In the genomic region with DNA sequence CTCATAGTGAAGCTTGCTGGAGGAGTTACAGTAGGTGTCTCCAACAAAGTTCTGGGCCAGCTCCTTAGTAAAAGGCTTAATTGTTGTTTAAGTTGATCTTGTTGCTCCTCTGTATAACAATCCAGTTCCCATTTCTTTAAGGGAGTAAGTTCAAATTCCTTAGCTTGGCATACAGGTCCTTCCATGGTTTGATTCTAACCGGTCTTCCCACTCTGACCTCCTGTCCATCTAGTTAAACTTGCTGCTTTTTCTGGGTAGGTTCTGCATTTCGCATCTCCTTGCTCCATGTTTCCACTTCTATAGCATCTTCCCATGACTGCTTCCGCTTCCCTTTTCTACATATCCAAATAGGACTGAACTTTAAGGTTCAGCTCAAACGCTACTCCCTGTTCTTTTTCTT, we compare ENCODE assay signal across 1 cellular context.
TF ChIP-seq lines count a peak whose summit lies in the region.

No MANE protein-coding gene starts in this region.

TF ChIP-seq in GM23338, 12 proteins besides CTCF, POLR2A, EP300 and RAD21:
- TF ChIP-seq, protein P1, sequence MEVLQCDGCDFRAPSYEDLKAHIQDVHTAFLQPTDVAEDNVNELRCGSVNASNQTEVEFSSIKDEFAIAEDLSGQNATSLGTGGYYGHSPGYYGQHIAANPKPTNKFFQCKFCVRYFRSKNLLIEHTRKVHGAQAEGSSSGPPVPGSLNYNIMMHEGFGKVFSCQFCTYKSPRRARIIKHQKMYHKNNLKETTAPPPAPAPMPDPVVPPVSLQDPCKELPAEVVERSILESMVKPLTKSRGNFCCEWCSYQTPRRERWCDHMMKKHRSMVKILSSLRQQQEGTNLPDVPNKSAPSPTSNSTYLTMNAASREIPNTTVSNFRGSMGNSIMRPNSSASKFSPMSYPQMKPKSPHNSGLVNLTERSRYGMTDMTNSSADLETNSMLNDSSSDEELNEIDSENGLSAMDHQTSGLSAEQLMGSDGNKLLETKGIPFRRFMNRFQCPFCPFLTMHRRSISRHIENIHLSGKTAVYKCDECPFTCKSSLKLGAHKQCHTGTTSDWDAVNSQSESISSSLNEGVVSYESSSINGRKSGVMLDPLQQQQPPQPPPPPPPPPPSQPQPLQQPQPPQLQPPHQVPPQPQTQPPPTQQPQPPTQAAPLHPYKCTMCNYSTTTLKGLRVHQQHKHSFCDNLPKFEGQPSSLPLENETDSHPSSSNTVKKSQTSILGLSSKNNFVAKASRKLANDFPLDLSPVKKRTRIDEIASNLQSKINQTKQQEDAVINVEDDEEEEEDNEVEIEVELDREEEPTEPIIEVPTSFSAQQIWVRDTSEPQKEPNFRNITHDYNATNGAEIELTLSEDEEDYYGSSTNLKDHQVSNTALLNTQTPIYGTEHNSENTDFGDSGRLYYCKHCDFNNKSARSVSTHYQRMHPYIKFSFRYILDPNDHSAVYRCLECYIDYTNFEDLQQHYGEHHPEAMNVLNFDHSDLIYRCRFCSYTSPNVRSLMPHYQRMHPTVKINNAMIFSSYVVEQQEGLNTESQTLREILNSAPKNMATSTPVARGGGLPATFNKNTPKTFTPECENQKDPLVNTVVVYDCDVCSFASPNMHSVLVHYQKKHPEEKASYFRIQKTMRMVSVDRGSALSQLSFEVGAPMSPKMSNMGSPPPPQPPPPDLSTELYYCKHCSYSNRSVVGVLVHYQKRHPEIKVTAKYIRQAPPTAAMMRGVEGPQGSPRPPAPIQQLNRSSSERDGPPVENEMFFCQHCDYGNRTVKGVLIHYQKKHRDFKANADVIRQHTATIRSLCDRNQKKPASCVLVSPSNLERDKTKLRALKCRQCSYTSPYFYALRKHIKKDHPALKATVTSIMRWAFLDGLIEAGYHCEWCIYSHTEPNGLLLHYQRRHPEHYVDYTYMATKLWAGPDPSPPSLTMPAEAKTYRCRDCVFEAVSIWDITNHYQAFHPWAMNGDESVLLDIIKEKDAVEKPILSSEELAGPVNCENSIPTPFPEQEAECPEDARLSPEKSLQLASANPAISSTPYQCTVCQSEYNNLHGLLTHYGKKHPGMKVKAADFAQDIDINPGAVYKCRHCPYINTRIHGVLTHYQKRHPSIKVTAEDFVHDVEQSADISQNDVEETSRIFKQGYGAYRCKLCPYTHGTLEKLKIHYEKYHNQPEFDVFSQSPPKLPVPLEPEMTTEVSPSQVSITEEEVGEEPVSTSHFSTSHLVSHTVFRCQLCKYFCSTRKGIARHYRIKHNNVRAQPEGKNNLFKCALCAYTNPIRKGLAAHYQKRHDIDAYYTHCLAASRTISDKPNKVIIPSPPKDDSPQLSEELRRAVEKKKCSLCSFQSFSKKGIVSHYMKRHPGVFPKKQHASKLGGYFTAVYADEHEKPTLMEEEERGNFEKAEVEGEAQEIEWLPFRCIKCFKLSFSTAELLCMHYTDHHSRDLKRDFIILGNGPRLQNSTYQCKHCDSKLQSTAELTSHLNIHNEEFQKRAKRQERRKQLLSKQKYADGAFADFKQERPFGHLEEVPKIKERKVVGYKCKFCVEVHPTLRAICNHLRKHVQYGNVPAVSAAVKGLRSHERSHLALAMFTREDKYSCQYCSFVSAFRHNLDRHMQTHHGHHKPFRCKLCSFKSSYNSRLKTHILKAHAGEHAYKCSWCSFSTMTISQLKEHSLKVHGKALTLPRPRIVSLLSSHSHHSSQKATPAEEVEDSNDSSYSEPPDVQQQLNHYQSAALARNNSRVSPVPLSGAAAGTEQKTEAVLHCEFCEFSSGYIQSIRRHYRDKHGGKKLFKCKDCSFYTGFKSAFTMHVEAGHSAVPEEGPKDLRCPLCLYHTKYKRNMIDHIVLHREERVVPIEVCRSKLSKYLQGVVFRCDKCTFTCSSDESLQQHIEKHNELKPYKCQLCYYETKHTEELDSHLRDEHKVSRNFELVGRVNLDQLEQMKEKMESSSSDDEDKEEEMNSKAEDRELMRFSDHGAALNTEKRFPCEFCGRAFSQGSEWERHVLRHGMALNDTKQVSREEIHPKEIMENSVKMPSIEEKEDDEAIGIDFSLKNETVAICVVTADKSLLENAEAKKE (CRISPR knock-in tag; IDR thresholded peaks at IDR 0.05) = no peak
- TF ChIP-seq JUNB (IDR thresholded peaks at IDR 0.05; ENCODE audit: unreplicated experiment) = no peak
- TF ChIP-seq ZNF331 (CRISPR knock-in tag; IDR thresholded peaks at IDR 0.05; ENCODE audit: low read depth) = no peak
- no peak for TF ChIP-seq EZH2phosphoT487 (IDR thresholded peaks at IDR 0.05; ENCODE audit: unreplicated experiment)
- TF ChIP-seq EZH2 (IDR thresholded peaks at IDR 0.05; ENCODE audit: low read depth, unreplicated experiment) = no peak
- TF ChIP-seq POLR2AphosphoS5 (IDR thresholded peaks at IDR 0.05; ENCODE audit: low read depth) = no peak
- no peak for TF ChIP-seq STAT1 (IDR thresholded peaks at IDR 0.05; ENCODE audit: unreplicated experiment)
- TF ChIP-seq NANOG (IDR thresholded peaks at IDR 0.05; ENCODE audit: borderline replicate concordance) = no peak
- TF ChIP-seq CREB1 (CRISPR knock-in tag; IDR thresholded peaks at IDR 0.05; ENCODE audit: low read depth) = no peak
- no peak for TF ChIP-seq ZNF114 (CRISPR knock-in tag; IDR thresholded peaks at IDR 0.05)
- TF ChIP-seq, protein P2, sequence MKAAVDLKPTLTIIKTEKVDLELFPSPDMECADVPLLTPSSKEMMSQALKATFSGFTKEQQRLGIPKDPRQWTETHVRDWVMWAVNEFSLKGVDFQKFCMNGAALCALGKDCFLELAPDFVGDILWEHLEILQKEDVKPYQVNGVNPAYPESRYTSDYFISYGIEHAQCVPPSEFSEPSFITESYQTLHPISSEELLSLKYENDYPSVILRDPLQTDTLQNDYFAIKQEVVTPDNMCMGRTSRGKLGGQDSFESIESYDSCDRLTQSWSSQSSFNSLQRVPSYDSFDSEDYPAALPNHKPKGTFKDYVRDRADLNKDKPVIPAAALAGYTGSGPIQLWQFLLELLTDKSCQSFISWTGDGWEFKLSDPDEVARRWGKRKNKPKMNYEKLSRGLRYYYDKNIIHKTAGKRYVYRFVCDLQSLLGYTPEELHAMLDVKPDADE (IDR thresholded peaks at IDR 0.05) = no peak
- TF ChIP-seq, protein P3, sequence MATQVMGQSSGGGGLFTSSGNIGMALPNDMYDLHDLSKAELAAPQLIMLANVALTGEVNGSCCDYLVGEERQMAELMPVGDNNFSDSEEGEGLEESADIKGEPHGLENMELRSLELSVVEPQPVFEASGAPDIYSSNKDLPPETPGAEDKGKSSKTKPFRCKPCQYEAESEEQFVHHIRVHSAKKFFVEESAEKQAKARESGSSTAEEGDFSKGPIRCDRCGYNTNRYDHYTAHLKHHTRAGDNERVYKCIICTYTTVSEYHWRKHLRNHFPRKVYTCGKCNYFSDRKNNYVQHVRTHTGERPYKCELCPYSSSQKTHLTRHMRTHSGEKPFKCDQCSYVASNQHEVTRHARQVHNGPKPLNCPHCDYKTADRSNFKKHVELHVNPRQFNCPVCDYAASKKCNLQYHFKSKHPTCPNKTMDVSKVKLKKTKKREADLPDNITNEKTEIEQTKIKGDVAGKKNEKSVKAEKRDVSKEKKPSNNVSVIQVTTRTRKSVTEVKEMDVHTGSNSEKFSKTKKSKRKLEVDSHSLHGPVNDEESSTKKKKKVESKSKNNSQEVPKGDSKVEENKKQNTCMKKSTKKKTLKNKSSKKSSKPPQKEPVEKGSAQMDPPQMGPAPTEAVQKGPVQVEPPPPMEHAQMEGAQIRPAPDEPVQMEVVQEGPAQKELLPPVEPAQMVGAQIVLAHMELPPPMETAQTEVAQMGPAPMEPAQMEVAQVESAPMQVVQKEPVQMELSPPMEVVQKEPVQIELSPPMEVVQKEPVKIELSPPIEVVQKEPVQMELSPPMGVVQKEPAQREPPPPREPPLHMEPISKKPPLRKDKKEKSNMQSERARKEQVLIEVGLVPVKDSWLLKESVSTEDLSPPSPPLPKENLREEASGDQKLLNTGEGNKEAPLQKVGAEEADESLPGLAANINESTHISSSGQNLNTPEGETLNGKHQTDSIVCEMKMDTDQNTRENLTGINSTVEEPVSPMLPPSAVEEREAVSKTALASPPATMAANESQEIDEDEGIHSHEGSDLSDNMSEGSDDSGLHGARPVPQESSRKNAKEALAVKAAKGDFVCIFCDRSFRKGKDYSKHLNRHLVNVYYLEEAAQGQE (IDR thresholded peaks at IDR 0.05; ENCODE audit: unreplicated experiment) = no peak
TF ChIP-seq in GM23338: peak in this region for 0.
